ENCODE assay signal across 7 cellular contexts in genomic region chr22:42368379-42369249, GRCh38.
DNase-seq lines count a peak whose midpoint lies in the region; ATAC-seq and TF ChIP-seq lines count a peak whose summit lies in the region.

No MANE protein-coding gene starts in this region.

- H3K36me3 ChIP-seq in esophagus (ENCODE audit: control insufficient read depth in 2 of 2, insufficient read depth in 2 of 2, low read length in 1 of 2) (no peaks in the 10 kb centered on the region), neutrophil (no peaks in the 10 kb centered on the region)

- WGBS in esophagus, 2 donors: 1% methylated on average over 86 of the region's 86 CpGs

- H3K9me3 ChIP-seq in esophagus (ENCODE audit: control insufficient read depth in 2 of 2, insufficient read depth in 1 of 2, low read depth in 1 of 2, low read length in 1 of 2) (no peaks in the 10 kb centered on the region), neutrophil (no peaks in the 10 kb centered on the region)

- H3K4me3 ChIP-seq in esophagus (ENCODE audit: low read depth in 1 of 2, low read length in 2 of 2): peak overlapping the region; percentile 71 to 75
- peak overlapping the region; percentile 62 to 94 for H3K4me3 ChIP-seq in neutrophil (ENCODE audit: low read depth in 1 of 2, low read length in 1 of 2)

- H3K27me3 ChIP-seq in esophagus (ENCODE audit: control insufficient read depth in 1 of 2, insufficient read depth in 2 of 2, low read length in 2 of 2) (no peaks in the 10 kb centered on the region), neutrophil (peaks cover 83% of the 10 kb centered on the region)

- ATAC-seq in GM19372 (IDR thresholded peaks at IDR 0.05; ENCODE audit: low read depth, unreplicated experiment): peak; percentile 14
- peak; percentile 13 for ATAC-seq in HG03097 (IDR thresholded peaks at IDR 0.05; ENCODE audit: low FRiP score, unreplicated experiment)

- H3K27ac ChIP-seq in esophagus (ENCODE audit: low read depth in 2 of 2, low read length in 1 of 2) (peak overlapping the region; percentile 62 to 74), neutrophil (peak overlapping the region; percentile 62)

- peak in 4 of 5 experiments; percentile 17 to 30 (median 24) for DNase-seq in T-helper 2 cell
- DNase-seq in NCI-H1436 (lab: John Stamatoyannopoulos, UW): no peak
- no peak for DNase-seq in SHP77 (lab: John Stamatoyannopoulos, UW)

- H3K4me1 ChIP-seq in esophagus (ENCODE audit: control insufficient read depth in 2 of 2, insufficient read depth in 2 of 2, low read length in 1 of 2) (peaks cover 10 to 17% of the 10 kb centered on the region in 2 donors), neutrophil (ENCODE audit: control insufficient read depth in 1 of 2, insufficient read depth in 1 of 2, low read depth in 1 of 2, low read length in 1 of 2) (peaks cover 17 to 21% of the 10 kb centered on the region in 2 experiments)

- TF ChIP-seq CTCF in neutrophil (IDR thresholded peaks at IDR 0.05): no peak

Comparison
In these comparisons a context has a peak if more than half of its experiments do, and no peak if none do; other contexts are left out.
1. DNase-seq: peak in T-helper 2 cell (4 of 5); none in NCI-H1436 (single experiment) and SHP77 (0 of 2).